Comparison of ENCODE assay signal across 14 cellular contexts in genomic region chr11:44957051-44957515, GRCh38. TPM values are rescaled to one million over a fixed set of nuclear protein-coding genes. Genes with fewer than 3 reads are reported as not detected.
A peak's percentile ranks its signal among the peaks of the same experiment; 100 is the strongest.
DNase-seq lines count a peak whose midpoint lies in the region; ATAC-seq and TF ChIP-seq lines count a peak whose summit lies in the region.
"Had no signal": no experiment of that assay in that cellular context is flagged by ENCODE, and none has a peak within 500 bp of the region (broad histone marks: within the 10 kb centered on the region; RNA-seq: fewer than 3 reads in every experiment).

No MANE protein-coding gene starts in this region.

- no peaks in the 10 kb centered on the region for H3K36me3 ChIP-seq in BLaER1 treated with 17β-estradiol and CSF1 and Interleukin-3, amounts not matched to agents 10 nM and 100 nM
- no peaks in the 10 kb centered on the region for H3K36me3 ChIP-seq in mesendoderm (ENCODE audit: control insufficient read depth, insufficient read depth, low read length)
- H3K36me3 ChIP-seq: esophagus squamous epithelium had no signal

- H3K23ac ChIP-seq in mesendoderm (ENCODE audit: low read length), result no peak overlapping the region

- H3K18ac ChIP-seq in mesendoderm (ENCODE audit: low read length), result no peak overlapping the region

- no peak overlapping the region for H4K5ac ChIP-seq in mesendoderm (ENCODE audit: low read length)

- DNase-seq in NCI-H1092 (lab: John Stamatoyannopoulos, UW) (peak; percentile 55), epithelial cell of proximal tubule (ENCODE audit: low read depth) (no peak), mesendoderm (no peak), putamen (ENCODE audit: low spot score) (no peak), GM20000 (ENCODE audit: low spot score) (no peak)
- DNase-seq: activated CD4-positive, CD25-positive, alpha-beta regulatory T cell treated with anti-CD3 and anti-CD28 coated beads, Interleukin-2, amount 50 U/mL, for 72 hours; activated CD8-positive, alpha-beta memory T cell treated with anti-CD3 and anti-CD28 coated beads, Interleukin-2, amount 50 U/mL, for 48 hours; DMS79; esophagus squamous epithelium; NCI-H2029; stimulated activated naive CD4-positive, alpha-beta T cell treated with Interleukin-2 at 50 U/mL for 16 hours had no signal

- no peak overlapping the region for H2AK5ac ChIP-seq in mesendoderm (ENCODE audit: low read length)

- H2BK15ac ChIP-seq in mesendoderm (replicated peaks; ENCODE audit: low read depth), result no peak overlapping the region

- TF ChIP-seq CTCF in epithelial cell of proximal tubule (conservative IDR thresholded peaks at IDR 0.05; ENCODE audit: low read depth, low read length) (no peak), GM20000 (IDR thresholded peaks at IDR 0.05; ENCODE audit: extremely low read depth, missing control alignments) (no peak)

- peak overlapping the region; percentile 71 for H3K56ac ChIP-seq in mesendoderm (ENCODE audit: low read length)

- no peaks in the 10 kb centered on the region for H3K79me2 ChIP-seq in mesendoderm (ENCODE audit: control insufficient read depth, insufficient read depth, low read length)

- H4K8ac ChIP-seq in mesendoderm (ENCODE audit: low read depth, low read length), result no peak overlapping the region

- no peaks in the 10 kb centered on the region for H3K27me3 ChIP-seq in BLaER1 treated with 17β-estradiol and CSF1 and Interleukin-3, amounts not matched to agents 10 nM and 100 nM
- H3K27me3 ChIP-seq in mesendoderm (ENCODE audit: insufficient read depth, low read length, poor library complexity), result no peaks in the 10 kb centered on the region
- H3K27me3 ChIP-seq: esophagus squamous epithelium had no signal

- H3K4me2 ChIP-seq in BLaER1 treated with 17β-estradiol and CSF1 and Interleukin-3, amounts not matched to agents 10 nM and 100 nM, result peak overlapping the region; percentile 75 to 98 (median 89); a peak in 21 of 22 replicates
- H3K4me2 ChIP-seq in mesendoderm (ENCODE audit: low read length), result peak overlapping the region; percentile 41

- H3K9ac ChIP-seq in BLaER1 treated with 17β-estradiol and CSF1 and Interleukin-3, amounts not matched to agents 10 nM and 100 nM, result peak overlapping the region in 7 of 11 experiments; percentile 15 to 100 (median 86); a peak in 10 of 22 replicates
- peak overlapping the region; percentile 43 for H3K9ac ChIP-seq in mesendoderm (ENCODE audit: low read length)

- peak overlapping the region in 9 of 11 experiments; percentile 81 to 99 (median 98); a peak in 18 of 22 replicates for H3K27ac ChIP-seq in BLaER1 treated with 17β-estradiol and CSF1 and Interleukin-3, amounts not matched to agents 10 nM and 100 nM
- H3K27ac ChIP-seq in mesendoderm (ENCODE audit: low read depth, low read length), result no peak overlapping the region
- H3K27ac ChIP-seq: esophagus squamous epithelium had no signal

- H3K4me1 ChIP-seq in BLaER1 treated with 17β-estradiol and CSF1 and Interleukin-3, amounts not matched to agents 10 nM and 100 nM, result peaks cover 64 to 96% (median 91%) of the 10 kb centered on the region in 10 experiments
- peaks cover 29% of the 10 kb centered on the region for H3K4me1 ChIP-seq in mesendoderm (ENCODE audit: control insufficient read depth, low read depth, low read length)

- no peaks in the 10 kb centered on the region for H3K79me1 ChIP-seq in mesendoderm (ENCODE audit: low read length)

- no peaks in the 10 kb centered on the region for H4K20me1 ChIP-seq in BLaER1 treated with 17β-estradiol and CSF1 and Interleukin-3, amounts not matched to agents 10 nM and 100 nM

- no peak overlapping the region for H2BK5ac ChIP-seq in mesendoderm (ENCODE audit: low read length)

- H2BK120ac ChIP-seq in mesendoderm (ENCODE audit: low read depth, low read length), result no peak overlapping the region

- no peak for ATAC-seq in GM18517 (IDR thresholded peaks at IDR 0.05; ENCODE audit: unreplicated experiment)
- ATAC-seq in GM21423 (IDR thresholded peaks at IDR 0.05; ENCODE audit: unreplicated experiment), result no peak

- H3K9me3 ChIP-seq in BLaER1 treated with 17β-estradiol and CSF1 and Interleukin-3, amounts not matched to agents 10 nM and 100 nM (replicated peaks in 1 of 11), result no peaks in the 10 kb centered on the region
- H3K9me3 ChIP-seq: esophagus squamous epithelium had no signal

- peak overlapping the region; percentile 24 for H3K4ac ChIP-seq in mesendoderm (ENCODE audit: low read depth, low read length)

- no peak overlapping the region for H3K4me3 ChIP-seq in BLaER1 treated with 17β-estradiol and CSF1 and Interleukin-3, amounts not matched to agents 10 nM and 100 nM
- H3K4me3 ChIP-seq in epithelial cell of proximal tubule (ENCODE audit: low read depth, low read length), result peak overlapping the region; percentile 6
- H3K4me3 ChIP-seq in mesendoderm (ENCODE audit: low read length), result no peak overlapping the region
- H3K4me3 ChIP-seq: esophagus squamous epithelium had no signal

- no CpG with 5 or more reads among the region's 35 CpGs for WGBS in mesendoderm (ENCODE audit: extremely low coverage, insufficient coverage, low lambda C conversion rate)

RNA-seq across cellular contexts. Expression of gene TP53I11, which starts 6.4 kb away (rescaled TPM):
- 8.0 and 34.4 TPM in 2 replicates for total RNA-seq in epithelial cell of proximal tubule
- 23.1 TPM for polyA plus RNA-seq in mesendoderm (2013, experiment 1 of 2)
- 24.6 TPM for polyA plus RNA-seq in mesendoderm (2013, experiment 2 of 2)
